ENCODE assay signal across 1 cellular context in the genomic region with DNA sequence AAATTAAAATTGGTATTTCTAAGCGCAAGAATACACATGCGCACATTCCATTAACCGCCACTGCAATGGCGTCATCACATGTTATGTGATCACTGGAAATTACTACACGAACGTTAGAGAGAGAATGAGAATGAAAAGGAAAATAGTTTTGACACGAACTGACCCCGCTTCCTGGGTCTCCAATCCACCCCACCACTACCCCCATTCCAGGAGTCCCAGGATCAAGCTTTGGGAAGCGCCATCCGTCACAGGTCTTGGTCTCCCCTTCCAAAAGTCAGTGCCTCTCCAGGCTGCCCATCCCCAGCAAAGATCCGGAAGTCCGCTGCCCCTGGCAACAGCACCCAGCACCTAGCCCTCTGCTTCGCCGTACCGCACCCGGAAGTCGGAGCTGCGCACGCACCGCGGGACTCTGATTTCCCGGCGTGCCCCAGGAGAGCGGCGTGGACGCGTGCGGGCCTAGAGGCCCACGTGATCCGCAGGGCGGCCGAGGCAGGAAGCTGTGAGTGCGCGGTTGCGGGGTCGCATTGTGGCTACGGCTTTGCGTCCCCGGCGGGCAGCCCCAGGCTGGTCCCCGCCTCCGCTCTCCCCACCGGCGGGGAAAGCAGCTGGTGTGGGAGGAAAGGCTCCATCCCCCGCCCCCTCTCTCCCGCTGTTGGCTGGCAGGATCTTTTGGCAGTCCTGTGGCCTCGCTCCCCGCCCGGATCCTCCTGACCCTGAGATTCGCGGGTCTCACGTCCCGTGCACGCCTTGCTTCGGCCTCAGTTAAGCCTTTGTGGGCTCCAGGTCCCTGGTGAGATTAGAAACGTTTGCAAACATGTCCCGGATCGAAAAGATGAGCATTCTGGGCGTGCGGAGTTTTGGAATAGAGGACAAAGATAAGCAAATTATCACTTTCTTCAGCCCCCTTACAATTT.
TF ChIP-seq lines count a peak whose summit lies in the region.

Gene RAD50, plus strand, starts transcription at position 467 of the 914 bp plus-strand sequence. Its CDS starts 348 bp downstream, at position 815.

TF ChIP-seq in K562, 482 proteins besides CTCF, POLR2A, EP300 and RAD21 (continued from another document):
- TF ChIP-seq, protein P1, sequence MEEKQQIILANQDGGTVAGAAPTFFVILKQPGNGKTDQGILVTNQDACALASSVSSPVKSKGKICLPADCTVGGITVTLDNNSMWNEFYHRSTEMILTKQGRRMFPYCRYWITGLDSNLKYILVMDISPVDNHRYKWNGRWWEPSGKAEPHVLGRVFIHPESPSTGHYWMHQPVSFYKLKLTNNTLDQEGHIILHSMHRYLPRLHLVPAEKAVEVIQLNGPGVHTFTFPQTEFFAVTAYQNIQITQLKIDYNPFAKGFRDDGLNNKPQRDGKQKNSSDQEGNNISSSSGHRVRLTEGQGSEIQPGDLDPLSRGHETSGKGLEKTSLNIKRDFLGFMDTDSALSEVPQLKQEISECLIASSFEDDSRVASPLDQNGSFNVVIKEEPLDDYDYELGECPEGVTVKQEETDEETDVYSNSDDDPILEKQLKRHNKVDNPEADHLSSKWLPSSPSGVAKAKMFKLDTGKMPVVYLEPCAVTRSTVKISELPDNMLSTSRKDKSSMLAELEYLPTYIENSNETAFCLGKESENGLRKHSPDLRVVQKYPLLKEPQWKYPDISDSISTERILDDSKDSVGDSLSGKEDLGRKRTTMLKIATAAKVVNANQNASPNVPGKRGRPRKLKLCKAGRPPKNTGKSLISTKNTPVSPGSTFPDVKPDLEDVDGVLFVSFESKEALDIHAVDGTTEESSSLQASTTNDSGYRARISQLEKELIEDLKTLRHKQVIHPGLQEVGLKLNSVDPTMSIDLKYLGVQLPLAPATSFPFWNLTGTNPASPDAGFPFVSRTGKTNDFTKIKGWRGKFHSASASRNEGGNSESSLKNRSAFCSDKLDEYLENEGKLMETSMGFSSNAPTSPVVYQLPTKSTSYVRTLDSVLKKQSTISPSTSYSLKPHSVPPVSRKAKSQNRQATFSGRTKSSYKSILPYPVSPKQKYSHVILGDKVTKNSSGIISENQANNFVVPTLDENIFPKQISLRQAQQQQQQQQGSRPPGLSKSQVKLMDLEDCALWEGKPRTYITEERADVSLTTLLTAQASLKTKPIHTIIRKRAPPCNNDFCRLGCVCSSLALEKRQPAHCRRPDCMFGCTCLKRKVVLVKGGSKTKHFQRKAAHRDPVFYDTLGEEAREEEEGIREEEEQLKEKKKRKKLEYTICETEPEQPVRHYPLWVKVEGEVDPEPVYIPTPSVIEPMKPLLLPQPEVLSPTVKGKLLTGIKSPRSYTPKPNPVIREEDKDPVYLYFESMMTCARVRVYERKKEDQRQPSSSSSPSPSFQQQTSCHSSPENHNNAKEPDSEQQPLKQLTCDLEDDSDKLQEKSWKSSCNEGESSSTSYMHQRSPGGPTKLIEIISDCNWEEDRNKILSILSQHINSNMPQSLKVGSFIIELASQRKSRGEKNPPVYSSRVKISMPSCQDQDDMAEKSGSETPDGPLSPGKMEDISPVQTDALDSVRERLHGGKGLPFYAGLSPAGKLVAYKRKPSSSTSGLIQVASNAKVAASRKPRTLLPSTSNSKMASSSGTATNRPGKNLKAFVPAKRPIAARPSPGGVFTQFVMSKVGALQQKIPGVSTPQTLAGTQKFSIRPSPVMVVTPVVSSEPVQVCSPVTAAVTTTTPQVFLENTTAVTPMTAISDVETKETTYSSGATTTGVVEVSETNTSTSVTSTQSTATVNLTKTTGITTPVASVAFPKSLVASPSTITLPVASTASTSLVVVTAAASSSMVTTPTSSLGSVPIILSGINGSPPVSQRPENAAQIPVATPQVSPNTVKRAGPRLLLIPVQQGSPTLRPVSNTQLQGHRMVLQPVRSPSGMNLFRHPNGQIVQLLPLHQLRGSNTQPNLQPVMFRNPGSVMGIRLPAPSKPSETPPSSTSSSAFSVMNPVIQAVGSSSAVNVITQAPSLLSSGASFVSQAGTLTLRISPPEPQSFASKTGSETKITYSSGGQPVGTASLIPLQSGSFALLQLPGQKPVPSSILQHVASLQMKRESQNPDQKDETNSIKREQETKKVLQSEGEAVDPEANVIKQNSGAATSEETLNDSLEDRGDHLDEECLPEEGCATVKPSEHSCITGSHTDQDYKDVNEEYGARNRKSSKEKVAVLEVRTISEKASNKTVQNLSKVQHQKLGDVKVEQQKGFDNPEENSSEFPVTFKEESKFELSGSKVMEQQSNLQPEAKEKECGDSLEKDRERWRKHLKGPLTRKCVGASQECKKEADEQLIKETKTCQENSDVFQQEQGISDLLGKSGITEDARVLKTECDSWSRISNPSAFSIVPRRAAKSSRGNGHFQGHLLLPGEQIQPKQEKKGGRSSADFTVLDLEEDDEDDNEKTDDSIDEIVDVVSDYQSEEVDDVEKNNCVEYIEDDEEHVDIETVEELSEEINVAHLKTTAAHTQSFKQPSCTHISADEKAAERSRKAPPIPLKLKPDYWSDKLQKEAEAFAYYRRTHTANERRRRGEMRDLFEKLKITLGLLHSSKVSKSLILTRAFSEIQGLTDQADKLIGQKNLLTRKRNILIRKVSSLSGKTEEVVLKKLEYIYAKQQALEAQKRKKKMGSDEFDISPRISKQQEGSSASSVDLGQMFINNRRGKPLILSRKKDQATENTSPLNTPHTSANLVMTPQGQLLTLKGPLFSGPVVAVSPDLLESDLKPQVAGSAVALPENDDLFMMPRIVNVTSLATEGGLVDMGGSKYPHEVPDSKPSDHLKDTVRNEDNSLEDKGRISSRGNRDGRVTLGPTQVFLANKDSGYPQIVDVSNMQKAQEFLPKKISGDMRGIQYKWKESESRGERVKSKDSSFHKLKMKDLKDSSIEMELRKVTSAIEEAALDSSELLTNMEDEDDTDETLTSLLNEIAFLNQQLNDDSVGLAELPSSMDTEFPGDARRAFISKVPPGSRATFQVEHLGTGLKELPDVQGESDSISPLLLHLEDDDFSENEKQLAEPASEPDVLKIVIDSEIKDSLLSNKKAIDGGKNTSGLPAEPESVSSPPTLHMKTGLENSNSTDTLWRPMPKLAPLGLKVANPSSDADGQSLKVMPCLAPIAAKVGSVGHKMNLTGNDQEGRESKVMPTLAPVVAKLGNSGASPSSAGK (IDR thresholded peaks at IDR 0.05), result peak; percentile 98
- peak; percentile 75 for TF ChIP-seq E2F3 (CRISPR knock-in tag; IDR thresholded peaks at IDR 0.05)
- no peak for TF ChIP-seq MIER1 (IDR thresholded peaks at IDR 0.05; ENCODE audit: low read depth)
- TF ChIP-seq TCF3 (CRISPR knock-in tag; IDR thresholded peaks at IDR 0.05), result peak; percentile 34; the same call in 1 of the 2 replicates
- TF ChIP-seq PURB (CRISPR knock-in tag; IDR thresholded peaks at IDR 0.05; ENCODE audit: low read depth), result no peak
- no peak for TF ChIP-seq STAG1 (CRISPR knock-in tag; IDR thresholded peaks at IDR 0.05; ENCODE audit: borderline replicate concordance)
- peak; percentile 85 for TF ChIP-seq GABPA (tag; conservative IDR thresholded peaks at IDR 0.05; ENCODE audit: low read depth)
- TF ChIP-seq NR2F6 (CRISPR knock-in tag; IDR thresholded peaks at IDR 0.05), result no peak; the same call in 1 of the 2 replicates
- TF ChIP-seq FOXO4 (CRISPR knock-in tag; IDR thresholded peaks at IDR 0.05), result 0 out of 2 replicates have a peak, but pooled peaks have one; percentile 50
- TF ChIP-seq E2F4 (CRISPR knock-in tag; IDR thresholded peaks at IDR 0.05; ENCODE audit: low read depth), result 0 out of 2 replicates have a peak, but pooled peaks have one; percentile 10
- no peak for TF ChIP-seq RNF219 (CRISPR knock-in tag; IDR thresholded peaks at IDR 0.05)
- TF ChIP-seq ARNT (IDR thresholded peaks at IDR 0.05), result peak; percentile 8 to 54; a peak in 1 of 4 replicates
- TF ChIP-seq TAF1 (IDR thresholded peaks at IDR 0.05; ENCODE audit: control insufficient read depth, extremely low read depth, insufficient read depth, low read length, severe bottlenecking), result peak; percentile 84
- 0 out of 2 replicates have a peak, but pooled peaks have one; percentile 65 for TF ChIP-seq ZNF24 (IDR thresholded peaks at IDR 0.05)
- TF ChIP-seq ZNF507 (tag; conservative IDR thresholded peaks at IDR 0.05), result no peak
- peak; percentile 99 for TF ChIP-seq EP400 (IDR thresholded peaks at IDR 0.05)
